ENCODE assay signal across 8 cellular contexts in genomic region chr2:25161055-25161781, GRCh38. TPM values are rescaled to one million over a fixed set of nuclear protein-coding genes. Genes with fewer than 3 reads are reported as not detected.
A peak's percentile ranks its signal among the peaks of the same experiment; 100 is the strongest.
DNase-seq lines count a peak whose midpoint lies in the region; ATAC-seq, FAIRE-seq and TF ChIP-seq lines count a peak whose summit lies in the region.

No MANE protein-coding gene starts in this region.

- H3K79me2 ChIP-seq in mesendoderm (ENCODE audit: control insufficient read depth, insufficient read depth, low read length), result no peaks in the 10 kb centered on the region

- CTCF ChIA-PET in WTC11 (lab: Charles Lee), result interaction anchor here (0.6 to 1.9 kb wide), 2 partner anchors 32 to 186 kb away, joined by 3 to 8 read pairs; no protein-coding TSS in a partner anchor

- H3K4me2 ChIP-seq in mesendoderm (ENCODE audit: low read length), result no peak overlapping the region

- no peak overlapping the region for H3K4me3 Mint-ChIP-seq in WTC11

- H3K9ac ChIP-seq in mesendoderm (ENCODE audit: low read length), result no peak overlapping the region

- no peak overlapping the region for H3K27ac Mint-ChIP-seq in WTC11

- ATAC-seq in WTC11, result peak; percentile 56
- no peak for ATAC-seq in omental fat pad (ENCODE audit: low FRiP score)

- H3K4me3 ChIP-seq in bronchial epithelial cell (ENCODE audit: low read depth, low read length) (peak overlapping the region; percentile 24), mesendoderm (ENCODE audit: low read length) (no peak overlapping the region)

- POLR2A ChIA-PET in WTC11 (lab: Charles Lee), result no interaction called here

- no peak overlapping the region for H2AK5ac ChIP-seq in mesendoderm (ENCODE audit: low read length)

- no peak overlapping the region for H3K18ac ChIP-seq in mesendoderm (ENCODE audit: low read length)

- H2BK5ac ChIP-seq in mesendoderm (ENCODE audit: low read length), result no peak overlapping the region

- H3K23ac ChIP-seq in mesendoderm (ENCODE audit: low read length), result no peak overlapping the region

- DNase-seq in WTC11 (ENCODE audit: low spot score) (peak; percentile 43), bronchial epithelial cell (ENCODE audit: low read depth) (no peak), mesendoderm (peak; percentile 42), NCI-H69 (lab: John Stamatoyannopoulos, UW) (no peak), HTR-8/SVneo (ENCODE audit: insufficient read length, low spot score) (no peak), omental fat pad (ENCODE audit: low spot score) (no peak)
- DNase-seq in stimulated activated CD8-positive, alpha-beta memory T cell treated with anti-CD3 and anti-CD28 coated beads, Interleukin-7, amount 100 ng/mL, for 24 hours (ENCODE audit: low read depth), result peak; percentile 55

- no peak overlapping the region for H3K27ac ChIP-seq in mesendoderm (ENCODE audit: low read depth, low read length)

- peaks cover 14% of the 10 kb centered on the region for H3K27me3 Mint-ChIP-seq in WTC11 (ENCODE audit: low read depth)

- H3K4me1 Mint-ChIP-seq in WTC11, result peaks cover 13% of the 10 kb centered on the region

- peak; percentile 41 for TF ChIP-seq POLR2A in GM10847 (IDR thresholded peaks at IDR 0.05; ENCODE audit: extremely low read depth, insufficient read length)

- H3K79me1 ChIP-seq in mesendoderm (ENCODE audit: low read length), result no peaks in the 10 kb centered on the region

- H3K4ac ChIP-seq in mesendoderm (ENCODE audit: low read depth, low read length), result no peak overlapping the region

- TF ChIP-seq CTCF in WTC11 (IDR thresholded peaks at IDR 0.05), result no peak
- TF ChIP-seq CTCF in bronchial epithelial cell (IDR thresholded peaks at IDR 0.05; ENCODE audit: insufficient read depth, low read length, severe bottlenecking), result no peak
- TF ChIP-seq CTCF in omental fat pad (IDR thresholded peaks at IDR 0.05), result no peak

- H3K36me3 ChIP-seq in bronchial epithelial cell (ENCODE audit: control insufficient read depth, insufficient read depth, low read length) (no peaks in the 10 kb centered on the region), mesendoderm (ENCODE audit: control insufficient read depth, insufficient read depth, low read length) (no peaks in the 10 kb centered on the region)

- H3K27me3 ChIP-seq in bronchial epithelial cell (ENCODE audit: control insufficient read depth, insufficient read depth, low read length) (peaks cover 3% of the 10 kb centered on the region), mesendoderm (ENCODE audit: insufficient read depth, low read length, poor library complexity) (no peaks in the 10 kb centered on the region)

- H3K9me3 Mint-ChIP-seq in WTC11, result no peaks in the 10 kb centered on the region

- no peaks in the 10 kb centered on the region for H3K36me3 Mint-ChIP-seq in WTC11

- H2BK120ac ChIP-seq in mesendoderm (ENCODE audit: low read depth, low read length), result no peak overlapping the region

- H4K8ac ChIP-seq in mesendoderm (ENCODE audit: low read depth, low read length), result no peak overlapping the region

- H3K56ac ChIP-seq in mesendoderm (ENCODE audit: low read length), result peak overlapping the region; percentile 52

- no peak overlapping the region for H2BK15ac ChIP-seq in mesendoderm (replicated peaks; ENCODE audit: low read depth)

- H4K5ac ChIP-seq in mesendoderm (ENCODE audit: low read length), result no peak overlapping the region

- FAIRE-seq in bronchial epithelial cell (lab: Jason Lieb, UNC) (no peak), HTR-8/SVneo (lab: Jason Lieb, UNC) (no peak)

- peaks cover 2% of the 10 kb centered on the region for H3K4me1 ChIP-seq in mesendoderm (ENCODE audit: control insufficient read depth, low read depth, low read length)

- WGBS in mesendoderm (ENCODE audit: extremely low coverage, insufficient coverage, low lambda C conversion rate), result no CpG with 5 or more reads among the region's 69 CpGs

TF ChIP-seq in WTC11, 78 proteins besides CTCF, POLR2A, EP300 and RAD21 (continues in another document):
- TF ChIP-seq OVOL2 (CRISPR knock-in tag; IDR thresholded peaks at IDR 0.05; ENCODE audit: borderline replicate concordance), result no peak
- TF ChIP-seq ESRRA (CRISPR knock-in tag; IDR thresholded peaks at IDR 0.05; ENCODE audit: borderline replicate concordance), result no peak
- TF ChIP-seq NFE2L1 (CRISPR knock-in tag; IDR thresholded peaks at IDR 0.05), result no peak
- no peak for TF ChIP-seq NFATC4 (CRISPR knock-in tag; IDR thresholded peaks at IDR 0.05)
- no peak for TF ChIP-seq ZNF219 (CRISPR knock-in tag; IDR thresholded peaks at IDR 0.05; ENCODE audit: borderline replicate concordance)
- TF ChIP-seq TEAD4 (CRISPR knock-in tag; IDR thresholded peaks at IDR 0.05), result no peak
- TF ChIP-seq ZNF396 (CRISPR knock-in tag; IDR thresholded peaks at IDR 0.05; ENCODE audit: borderline replicate concordance), result no peak
- TF ChIP-seq FOXP4 (CRISPR knock-in tag; IDR thresholded peaks at IDR 0.05), result no peak
- no peak for TF ChIP-seq ZNF425 (CRISPR knock-in tag; conservative IDR thresholded peaks at IDR 0.05)
- TF ChIP-seq SOX15 (CRISPR knock-in tag; IDR thresholded peaks at IDR 0.05), result no peak
- no peak for TF ChIP-seq ZNF232 (CRISPR knock-in tag; IDR thresholded peaks at IDR 0.05)
- no peak for TF ChIP-seq JAZF1 (CRISPR knock-in tag; IDR thresholded peaks at IDR 0.05)
- TF ChIP-seq AFF4 (CRISPR knock-in tag; IDR thresholded peaks at IDR 0.05; ENCODE audit: borderline replicate concordance), result no peak

RNA-seq across cellular contexts. Expression of gene POMC, which starts 7.2 kb away (rescaled TPM):
- 3.2 to 4.4 TPM (median 3.7 TPM) in 3 replicates for total RNA-seq in WTC11 (2021)
- 0.26 and 0.64 TPM in 2 replicates for total RNA-seq in bronchial epithelial cell
- polyA plus RNA-seq in mesendoderm (2013, experiment 1 of 2), result 3.3 TPM
- 3.1 TPM for polyA plus RNA-seq in mesendoderm (2013, experiment 2 of 2)
- 10 to 100 TPM; 12.8 to 36.4 (median 16.0) TPM for total RNA-seq in omental fat pad

Comparison
In these comparisons a context has a peak if more than half of its experiments do, and no peak if none do; other contexts are left out.
1. DNase-seq: peak in WTC11 (single experiment), mesendoderm (single experiment) and stimulated activated CD8-positive, alpha-beta memory T cell treated with anti-CD3 and anti-CD28 coated beads, Interleukin-7, amount 100 ng/mL, for 24 hours (single experiment); none in bronchial epithelial cell (single experiment), NCI-H69 (single experiment), HTR-8/SVneo (single experiment) and omental fat pad (single experiment).